ENCODE assay signal across 22 cellular contexts in genomic region chr9:136994885-136995224, GRCh38. TPM values are rescaled to one million over a fixed set of nuclear protein-coding genes. Genes with fewer than 3 reads are reported as not detected.
A peak's percentile ranks its signal among the peaks of the same experiment; 100 is the strongest.
DNase-seq lines count a peak whose midpoint lies in the region; ATAC-seq, FAIRE-seq and TF ChIP-seq lines count a peak whose summit lies in the region.
"Had no signal": no experiment of that assay in that cellular context is flagged by ENCODE, and none has a peak within 500 bp of the region (broad histone marks: within the 10 kb centered on the region; RNA-seq: fewer than 3 reads in every experiment).

No MANE protein-coding gene starts in this region.

- dilution Hi-C loops in keratinocyte (cut with MboI; ENCODE audit: extremely low pct_ligation_motif_present, low sequenced_read_pairs), result no loop called here

- H3K4me1 ChIP-seq in HCT116 (ENCODE audit: control insufficient read depth in 1 of 2, insufficient read depth in 2 of 2, low read length in 2 of 2) (peaks cover 52 to 70% of the 10 kb centered on the region in 2 experiments), keratinocyte (ENCODE audit: control insufficient read depth, extremely low read depth, insufficient read depth, low read length) (peaks cover 44% of the 10 kb centered on the region), tibial nerve (peaks cover 0 to 66% (median 57%) of the 10 kb centered on the region in 4 donors)

- H3K9me3 ChIP-seq in HCT116 (ENCODE audit: control insufficient read depth in 1 of 2, insufficient read depth in 1 of 2, low read depth in 1 of 2, low read length in 2 of 2) (no peaks in the 10 kb centered on the region; a peak in 1 of 4 replicates), keratinocyte (ENCODE audit: control insufficient read depth, low read depth, low read length) (no peaks in the 10 kb centered on the region), tibial nerve (no peaks in the 10 kb centered on the region)
- H3K9me3 ChIP-seq: body of pancreas, right atrium auricular region had no signal

- in situ Hi-C loops in brain microvascular endothelial cell (cut with HindIII; ENCODE audit: low pct_ligation_motif_present, low sequenced_read_pairs), result no loop called here

- TF ChIP-seq RAD21 in HCT116 (IDR thresholded peaks at IDR 0.05; ENCODE audit: low read depth), result no peak

- no peak for ATAC-seq in HCT116
- ATAC-seq in GM19467 (IDR thresholded peaks at IDR 0.05; ENCODE audit: unreplicated experiment), result no peak
- ATAC-seq in GM21737 (IDR thresholded peaks at IDR 0.05; ENCODE audit: unreplicated experiment), result no peak
- ATAC-seq: body of pancreas, T-cell had no signal

- CTCF ChIA-PET in HCT116 (lab: Charles Lee), result no interaction called here

- H3K9ac ChIP-seq in HCT116 (ENCODE audit: low read length), result no peak overlapping the region
- H3K9ac ChIP-seq in keratinocyte (ENCODE audit: control insufficient read depth, extremely low read depth, insufficient read depth, low read length), result no peak overlapping the region

- H3K36me3 ChIP-seq in HCT116 (ENCODE audit: control insufficient read depth in 1 of 2, insufficient read depth in 2 of 2, low read length in 2 of 2) (peaks cover 0 to 12% of the 10 kb centered on the region in 2 experiments; a peak in 2 of 4 replicates), brain microvascular endothelial cell (replicated peaks) (no peaks in the 10 kb centered on the region), keratinocyte (ENCODE audit: control insufficient read depth in 2 of 2, extremely low read depth in 1 of 2, insufficient read depth in 2 of 2, low read length in 2 of 2) (peaks cover 0 to 10% of the 10 kb centered on the region in 2 experiments), tibial nerve (peaks cover 0 to 15% (median 0%) of the 10 kb centered on the region in 3 donors)
- H3K36me3 ChIP-seq: right atrium auricular region had no signal

- RAD21 ChIA-PET in HCT116 (lab: Charles Lee; ENCODE audit: low non-redundant PET in 1 of 2, low total read pairs in 2 of 2, uncharacterized antibody in 2 of 2, unreplicated experiment in 2 of 2), result no interaction called here

- H4K20me1 ChIP-seq in HCT116 (ENCODE audit: insufficient read depth) (no peaks in the 10 kb centered on the region), keratinocyte (ENCODE audit: control insufficient read depth, extremely low read depth, insufficient read depth, low read length) (peaks cover 3% of the 10 kb centered on the region)

- H2AFZ ChIP-seq in HCT116 (ENCODE audit: low read depth, low read length, poor library complexity, severe bottlenecking) (no peak overlapping the region), keratinocyte (ENCODE audit: control insufficient read depth, low read length) (no peak overlapping the region)

- no peaks in the 10 kb centered on the region for H3K9me2 ChIP-seq in HCT116 (ENCODE audit: insufficient read depth)

- TF ChIP-seq CTCF in HCT116 (IDR thresholded peaks at IDR 0.05 in 2 of 3, conservative IDR thresholded peaks at IDR 0.05 in 1 of 3; ENCODE audit: borderline replicate concordance in 1 of 3, insufficient read depth in 1 of 3, low read depth in 2 of 3, low read length in 2 of 3) (no peak), brain microvascular endothelial cell (IDR thresholded peaks at IDR 0.05; ENCODE audit: low read depth, low read length, missing control alignments) (no peak), keratinocyte (optimal IDR thresholded peaks at IDR 0.05 in 1 of 3, IDR thresholded peaks at IDR 0.05 in 1 of 3, conservative IDR thresholded peaks at IDR 0.05 in 1 of 3; ENCODE audit: extremely low read depth in 1 of 3, insufficient read depth in 2 of 3, low read length in 3 of 3) (no peak), tibial nerve (IDR thresholded peaks at IDR 0.05) (no peak)

- no TSS peak for BruUV-seq in HCT116 (replicated peaks; lab: Mats Ljungman, UMichigan)

- intact Hi-C loops in HCT116 (cut with micrococcal nuclease), result no loop called here

- TF ChIP-seq POLR2A in HCT116 (IDR thresholded peaks at IDR 0.05; ENCODE audit: borderline replicate concordance, extremely low read depth, insufficient read depth, insufficient read length), result no peak
- TF ChIP-seq POLR2A in tibial nerve (IDR thresholded peaks at IDR 0.05), result no peak

- H3K4me3 ChIP-seq in HCT116 (replicated peaks in 1 of 2; ENCODE audit: low read depth in 1 of 2, low read length in 2 of 2) (no peak overlapping the region), brain microvascular endothelial cell (ENCODE audit: low read depth, low read length) (peak overlapping the region; percentile 9), keratinocyte (ENCODE audit: control insufficient read depth in 2 of 3, extremely low read depth in 1 of 3, insufficient read depth in 2 of 3, low read depth in 1 of 3, low read length in 3 of 3) (peak overlapping the region in 1 of 3 experiments; percentile 36), tibial nerve (peak overlapping the region in 2 of 4 donors; percentile 1 to 38)
- H3K4me3 ChIP-seq: body of pancreas had no signal

- FAIRE-seq in keratinocyte (lab: Jason Lieb, UNC), result no peak

- no peak for TF ChIP-seq EP300 in tibial nerve (IDR thresholded peaks at IDR 0.05)

- H3K4me2 ChIP-seq in HCT116 (ENCODE audit: low read length) (peak overlapping the region; percentile 88; the same call in 1 of the 2 replicates), keratinocyte (ENCODE audit: control insufficient read depth, extremely low read depth, insufficient read depth, low read depth, low read length) (peak overlapping the region; percentile 27)

- H3K27ac ChIP-seq in HCT116 (ENCODE audit: low read depth, low read length) (peak overlapping the region; percentile 95; the same call in 1 of the 2 replicates), brain microvascular endothelial cell (no peak overlapping the region), keratinocyte (ENCODE audit: control insufficient read depth, insufficient read depth, low read length) (no peak overlapping the region), tibial nerve (peak overlapping the region; percentile 52 to 89 (median 70))
- H3K27ac ChIP-seq: body of pancreas, HL-60, right atrium auricular region had no signal

- POLR2A ChIA-PET in HCT116 (lab: Charles Lee), result no interaction called here

- DNase-seq in HCT116 (ENCODE audit: low read depth, low spot score), result no peak
- DNase-seq in brain microvascular endothelial cell, result no peak
- DNase-seq in keratinocyte (ENCODE audit: low read depth, low spot score), result no peak
- DNase-seq in tibial nerve (ENCODE audit: low spot score in 2 of 2), result no peak
- no peak for DNase-seq in Ammon's horn (ENCODE audit: low spot score)
- DNase-seq: activated CD4-positive, alpha-beta T cell treated with anti-CD3 and anti-CD28 coated beads for 48 hours; body of pancreas; islet precursor cell; mesenchymal stem cell; naive B cell; NCI-H1694; NCI-H82; SHP77 treated with DMSO at 0.1 percent for 48 hours; T-cell had no signal

- WGBS in tibial nerve, 2 donors, result 54 to 62% methylated on average over 7 to 37 of the region's 41 CpGs

- H3K27me3 ChIP-seq in HCT116 (ENCODE audit: insufficient read depth, low read length), result no peaks in the 10 kb centered on the region
- H3K27me3 ChIP-seq in brain microvascular endothelial cell (replicated peaks), result no peaks in the 10 kb centered on the region
- H3K27me3 ChIP-seq in keratinocyte (ENCODE audit: control insufficient read depth, extremely low read depth, insufficient read depth, low read length), result no peaks in the 10 kb centered on the region
- no peaks in the 10 kb centered on the region for H3K27me3 ChIP-seq in tibial nerve
- H3K27me3 ChIP-seq: body of pancreas, right atrium auricular region had no signal

- H3K79me2 ChIP-seq in HCT116 (ENCODE audit: insufficient read depth, low read length) (peaks cover 20% of the 10 kb centered on the region), keratinocyte (ENCODE audit: control insufficient read depth, insufficient read depth, low read length) (no peaks in the 10 kb centered on the region)

- H3K9me1 ChIP-seq in keratinocyte (ENCODE audit: control insufficient read depth, extremely low read depth, insufficient read depth, low read length), result no peaks in the 10 kb centered on the region

RNA-seq across cellular contexts. Expression of gene CLIC3, which starts 1.5 kb away (rescaled TPM):
- 8.4 TPM for total RNA-seq in HCT116 (2021; ENCODE audit: unreplicated experiment)
- 14.0 and 15.3 TPM in 2 replicates for polyA plus RNA-seq in HCT116 (2012)
- 5.5 to 36.0 TPM (median 9.4 TPM) in 3 replicates for polyA plus RNA-seq in keratinocyte
- polyA plus RNA-seq in keratinocyte (2011; ENCODE audit: low read depth), result 24.5 TPM
- polyA plus RNA-seq in keratinocyte (2011; cell fraction: cytosol; rRNA removed), result 11.0 and 44.2 TPM in 2 replicates
- polyA plus RNA-seq in keratinocyte (2011; cell fraction: nucleus; rRNA removed), result 12.5 and 21.9 TPM in 2 replicates
- 19.4 and 127 TPM in 2 replicates for polyA plus RNA-seq in keratinocyte (2012; ENCODE audit: low replicate concordance)
- 1.1 to 5.3 TPM (median 2.4 TPM) in 3 replicates for polyA minus RNA-seq in keratinocyte
- 22.4 TPM for polyA minus RNA-seq in keratinocyte (2011; cell fraction: cytosol; rRNA and poly(A)+ RNA removed)
- polyA minus RNA-seq in keratinocyte (2011; cell fraction: nucleus; rRNA and poly(A)+ RNA removed), result 4.2 and 7.2 TPM in 2 replicates
- total RNA-seq in tibial nerve, result 100 to 1,000 TPM in 1 of 4 donors, 10 to 100 TPM in 2, 1 to 10 TPM in 1; 1.2 to 120 (median 38.0) TPM
- total RNA-seq: activated T-helper 1 cell treated with anti-CD3 and anti-CD28 coated beads, Interleukin-12 subunit alpha, Interleukin-12 subunit beta, Interleukin-2, Interleukin-4 antibody, amounts not matched to agents 30 ng/mL and 10 ng/mL and 1 ng/mL, durations not matched to agents 14 hours and 24 hours and 36 hours; OCI-LY7; osteocyte had no signal

RNA-seq across cellular contexts. Expression of gene PAXX, which starts 2.6 kb away (rescaled TPM):
- total RNA-seq in HCT116 (2021; ENCODE audit: unreplicated experiment) (89.0 TPM), tibial nerve (100 to 1,000 TPM in 1 of 4 donors, 10 to 100 TPM in 3; 65.7 to 142 (median 68.9) TPM)
- polyA plus RNA-seq in HCT116 (2012), result 57.8 and 80.5 TPM in 2 replicates
- 11.2 to 14.6 TPM (median 13.6 TPM) in 3 replicates for polyA plus RNA-seq in keratinocyte
- 7.8 TPM for polyA plus RNA-seq in keratinocyte (2011; ENCODE audit: low read depth)
- 3.6 and 10.1 TPM in 2 replicates for polyA plus RNA-seq in keratinocyte (2011; cell fraction: cytosol; rRNA removed)
- polyA plus RNA-seq in keratinocyte (2011; cell fraction: nucleus; rRNA removed), result 25.9 and 35.5 TPM in 2 replicates
- 11.3 and 18.4 TPM in 2 replicates for polyA plus RNA-seq in keratinocyte (2012; ENCODE audit: low replicate concordance)
- 1.1 to 2.7 TPM (median 1.6 TPM) in 3 replicates for polyA minus RNA-seq in keratinocyte
- polyA minus RNA-seq in keratinocyte (2011; cell fraction: cytosol; rRNA and poly(A)+ RNA removed), result 13.0 TPM
- polyA minus RNA-seq in keratinocyte (2011; cell fraction: nucleus; rRNA and poly(A)+ RNA removed), result 3.3 and 4.0 TPM in 2 replicates

RNA-seq across cellular contexts. Expression of gene LCNL1, which starts 12.1 kb away (rescaled TPM):
- total RNA-seq in HCT116 (2021; ENCODE audit: unreplicated experiment) (0.44 TPM), tibial nerve (10 to 100 TPM; 14.7 to 86.3 (median 64.3) TPM)
- 0.25 and 0.41 TPM in 2 replicates for polyA plus RNA-seq in HCT116 (2012)
- not detected in 3 replicates for polyA plus RNA-seq in keratinocyte
- polyA plus RNA-seq in keratinocyte (2011; ENCODE audit: low read depth), result not detected
- polyA plus RNA-seq in keratinocyte (2011; cell fraction: cytosol; rRNA removed), result not detected in 2 replicates
- polyA plus RNA-seq in keratinocyte (2011; cell fraction: nucleus; rRNA removed), result not detected in 2 replicates
- not detected in 2 replicates for polyA plus RNA-seq in keratinocyte (2012; ENCODE audit: low replicate concordance)
- not detected in 3 replicates for polyA minus RNA-seq in keratinocyte
- not detected for polyA minus RNA-seq in keratinocyte (2011; cell fraction: cytosol; rRNA and poly(A)+ RNA removed)
- polyA minus RNA-seq in keratinocyte (2011; cell fraction: nucleus; rRNA and poly(A)+ RNA removed), result not detected in 2 replicates
- total RNA-seq: activated T-helper 1 cell treated with anti-CD3 and anti-CD28 coated beads, Interleukin-12 subunit alpha, Interleukin-12 subunit beta, Interleukin-2, Interleukin-4 antibody, amounts not matched to agents 30 ng/mL and 10 ng/mL and 1 ng/mL, durations not matched to agents 14 hours and 24 hours and 36 hours; body of pancreas; Daoy; OCI-LY7 had no signal

RNA-seq across cellular contexts. Expression of gene PTGDS, which starts 17.6 kb away (rescaled TPM):
- total RNA-seq in HCT116 (2021; ENCODE audit: unreplicated experiment), result 3.1 TPM
- polyA plus RNA-seq in HCT116 (2012), result 0.61 and 1.3 TPM in 2 replicates
- polyA plus RNA-seq in keratinocyte, result not detected in 3 replicates
- not detected for polyA plus RNA-seq in keratinocyte (2011; ENCODE audit: low read depth)
- polyA plus RNA-seq in keratinocyte (2011; cell fraction: cytosol; rRNA removed), result not detected in 2 replicates
- not detected in 2 replicates for polyA plus RNA-seq in keratinocyte (2011; cell fraction: nucleus; rRNA removed)
- 0.39 TPM in 1 of 2 replicates, not detected in the other for polyA plus RNA-seq in keratinocyte (2012; ENCODE audit: low replicate concordance)
- polyA minus RNA-seq in keratinocyte, result not detected in 3 replicates
- not detected for polyA minus RNA-seq in keratinocyte (2011; cell fraction: cytosol; rRNA and poly(A)+ RNA removed)
- polyA minus RNA-seq in keratinocyte (2011; cell fraction: nucleus; rRNA and poly(A)+ RNA removed), result not detected in 2 replicates
- 1,000 to 10,000 TPM; 1,059 to 8,972 (median 6,550) TPM for total RNA-seq in tibial nerve
- total RNA-seq: Daoy, OCI-LY7 had no signal

RNA-seq across cellular contexts. Expression of gene ABCA2, which starts 33.2 kb away (rescaled TPM):
- total RNA-seq in HCT116 (2021; ENCODE audit: unreplicated experiment) (114 TPM), tibial nerve (100 to 1,000 TPM; 136 to 291 (median 196) TPM)
- 132 and 183 TPM in 2 replicates for polyA plus RNA-seq in HCT116 (2012)
- 1.3 to 4.2 TPM (median 1.4 TPM) in 3 replicates for polyA plus RNA-seq in keratinocyte
- polyA plus RNA-seq in keratinocyte (2011; ENCODE audit: low read depth), result 16.1 TPM
- polyA plus RNA-seq in keratinocyte (2011; cell fraction: cytosol; rRNA removed), result 1.1 and 2.1 TPM in 2 replicates
- 13.2 and 21.6 TPM in 2 replicates for polyA plus RNA-seq in keratinocyte (2011; cell fraction: nucleus; rRNA removed)
- polyA plus RNA-seq in keratinocyte (2012; ENCODE audit: low replicate concordance), result 3.5 and 8.9 TPM in 2 replicates
- polyA minus RNA-seq in keratinocyte, result 3.2 to 16.3 TPM (median 4.1 TPM) in 3 replicates
- polyA minus RNA-seq in keratinocyte (2011; cell fraction: cytosol; rRNA and poly(A)+ RNA removed), result 13.2 TPM
- polyA minus RNA-seq in keratinocyte (2011; cell fraction: nucleus; rRNA and poly(A)+ RNA removed), result 12.9 and 16.3 TPM in 2 replicates

Comparison
In these comparisons a context has a peak if more than half of its experiments do, and no peak if none do; other contexts are left out.
1. H3K27ac ChIP-seq: peak in HCT116 (single experiment) and tibial nerve (4 of 4); none in brain microvascular endothelial cell (single experiment) and keratinocyte (single experiment).
2. RNA of gene LCNL1, which starts 12.1 kb away (total RNA-seq): 14.7 to 86.3 TPM in tibial nerve; 0.44 TPM in HCT116 (single experiment); every median in the first group is over 10 times any median in the second.